In genomic region chr3:111506435-111506834, GRCh38 we compare ENCODE assay signal across 17 cellular contexts. TPM values are rescaled to one million over a fixed set of nuclear protein-coding genes. Genes with fewer than 3 reads are reported as not detected.
A peak's percentile ranks its signal among the peaks of the same experiment; 100 is the strongest.
DNase-seq lines count a peak whose midpoint lies in the region; ATAC-seq lines count a peak whose summit lies in the region.
"Had no signal": no experiment of that assay in that cellular context is flagged by ENCODE, and none has a peak within 500 bp of the region (broad histone marks: within the 10 kb centered on the region; RNA-seq: fewer than 3 reads in every experiment).

No MANE protein-coding gene starts in this region.

- no peaks in the 10 kb centered on the region for H3K27me3 ChIP-seq in CD8-positive, alpha-beta memory T cell (ENCODE audit: insufficient read depth, low read length, poor library complexity, severe bottlenecking)
- H3K27me3 ChIP-seq: esophagus squamous epithelium, MG63 had no signal

- H3K27ac Mint-ChIP-seq in activated CD4-positive, alpha-beta memory T cell treated with anti-CD3 and anti-CD28 coated beads for 36 hours: no peak overlapping the region
- H3K27ac Mint-ChIP-seq in CD8-positive, alpha-beta memory T cell: no peak overlapping the region
- H3K27ac Mint-ChIP-seq: memory B cell had no signal

- H3K4me3 ChIP-seq in CD8-positive, alpha-beta memory T cell (ENCODE audit: low read length): no peak overlapping the region
- H3K4me3 ChIP-seq: esophagus squamous epithelium, MG63 had no signal

- H3K9me3 ChIP-seq in CD8-positive, alpha-beta memory T cell (ENCODE audit: low read length): no peaks in the 10 kb centered on the region
- H3K9me3 ChIP-seq: esophagus squamous epithelium, MG63 had no signal

- H3K36me3 ChIP-seq in CD8-positive, alpha-beta memory T cell (ENCODE audit: insufficient read depth, low read length): no peaks in the 10 kb centered on the region
- H3K36me3 ChIP-seq: esophagus squamous epithelium, MG63 had no signal

- intact Hi-C loops in activated CD4-positive, alpha-beta memory T cell treated with anti-CD3 and anti-CD28 coated beads for 36 hours (cut with micrococcal nuclease): no loop called here

- H3K9me3 Mint-ChIP-seq in activated CD4-positive, alpha-beta memory T cell treated with anti-CD3 and anti-CD28 coated beads for 36 hours: no peaks in the 10 kb centered on the region
- peaks cover 0 to 7% (median 0%) of the 10 kb centered on the region in 5 donors for H3K9me3 Mint-ChIP-seq in CD8-positive, alpha-beta memory T cell

- no peak overlapping the region for H3K27ac ChIP-seq in CD8-positive, alpha-beta memory T cell (ENCODE audit: low read depth, low read length)
- H3K27ac ChIP-seq: esophagus squamous epithelium had no signal

- ATAC-seq in GM18861 (IDR thresholded peaks at IDR 0.05; ENCODE audit: unreplicated experiment): peak; percentile 85
- peak; percentile 70 for ATAC-seq in GM21526 (IDR thresholded peaks at IDR 0.05; ENCODE audit: low FRiP score, unreplicated experiment)
- ATAC-seq in HG02973 (IDR thresholded peaks at IDR 0.05; ENCODE audit: unreplicated experiment): peak; percentile 78
- ATAC-seq in HG03521 (IDR thresholded peaks at IDR 0.05; ENCODE audit: unreplicated experiment): peak; percentile 80

- no peaks in the 10 kb centered on the region for H3K27me3 Mint-ChIP-seq in activated CD4-positive, alpha-beta memory T cell treated with anti-CD3 and anti-CD28 coated beads for 36 hours
- no peaks in the 10 kb centered on the region for H3K27me3 Mint-ChIP-seq in CD8-positive, alpha-beta memory T cell
- H3K27me3 Mint-ChIP-seq: memory B cell had no signal

- H3K36me3 Mint-ChIP-seq in activated CD4-positive, alpha-beta memory T cell treated with anti-CD3 and anti-CD28 coated beads for 36 hours: no peaks in the 10 kb centered on the region
- no peaks in the 10 kb centered on the region for H3K36me3 Mint-ChIP-seq in CD8-positive, alpha-beta memory T cell
- H3K36me3 Mint-ChIP-seq: memory B cell had no signal

- H3K4me3 Mint-ChIP-seq in activated CD4-positive, alpha-beta memory T cell treated with anti-CD3 and anti-CD28 coated beads for 36 hours: no peak overlapping the region
- no peak overlapping the region for H3K4me3 Mint-ChIP-seq in CD8-positive, alpha-beta memory T cell
- H3K4me3 Mint-ChIP-seq: memory B cell had no signal

- CTCF ChIA-PET in activated CD4-positive, alpha-beta memory T cell treated with anti-CD3 and anti-CD28 coated beads for 36 hours (lab: Charles Lee): no interaction called here
- CTCF ChIA-PET in CD8-positive, alpha-beta memory T cell (lab: Charles Lee): no interaction called here

- no peaks in the 10 kb centered on the region for H3K4me1 ChIP-seq in CD8-positive, alpha-beta memory T cell (ENCODE audit: insufficient read depth, low read length)
- H3K4me1 ChIP-seq: esophagus squamous epithelium had no signal

- DNase-seq in activated CD4-positive, alpha-beta memory T cell treated with anti-CD3 and anti-CD28 coated beads for 36 hours: no peak
- no peak for DNase-seq in CD8-positive, alpha-beta memory T cell
- DNase-seq in stimulated activated CD4-positive, alpha-beta T cell treated with anti-CD3 and anti-CD28 coated beads, Interleukin-4, amount 100 ng/mL, for 4 hours: no peak
- DNase-seq in NCI-H524 (lab: John Stamatoyannopoulos, UW): no peak
- DNase-seq: activated CD8-positive, alpha-beta memory T cell treated with anti-CD3 and anti-CD28 coated beads for 24 hours; activated naive CD4-positive, alpha-beta T cell treated with Interleukin-2 at 50 U/mL for 16 hours; dermis blood vessel endothelial cell; DMS 273 treated with DMSO at 0.1 percent for 48 hours; esophagus squamous epithelium; MG63; NCI-H2107 had no signal

- POLR2A ChIA-PET in activated CD4-positive, alpha-beta memory T cell treated with anti-CD3 and anti-CD28 coated beads for 36 hours (lab: Charles Lee): no interaction called here
- POLR2A ChIA-PET in CD8-positive, alpha-beta memory T cell (lab: Charles Lee): no interaction called here

- no peaks in the 10 kb centered on the region for H3K4me1 Mint-ChIP-seq in activated CD4-positive, alpha-beta memory T cell treated with anti-CD3 and anti-CD28 coated beads for 36 hours (ENCODE audit: low read depth)
- H3K4me1 Mint-ChIP-seq in CD8-positive, alpha-beta memory T cell: no peaks in the 10 kb centered on the region

RNA-seq across cellular contexts. Expression of gene CD96, which starts 35.6 kb away (rescaled TPM):
- 10 to 100 TPM; 37.9 to 39.0 TPM for total RNA-seq in activated CD4-positive, alpha-beta memory T cell treated with anti-CD3 and anti-CD28 coated beads for 36 hours
- total RNA-seq in CD8-positive, alpha-beta memory T cell: 10 to 100 TPM; 69.1 to 80.9 TPM
- polyA plus RNA-seq in CD8-positive, alpha-beta memory T cell: 262 TPM
- total RNA-seq: dermis blood vessel endothelial cell had no signal
- polyA plus RNA-seq: neural cell had no signal
